In genomic region chr10:122509323-122509722, GRCh38 we compare ENCODE assay signal across 21 cellular contexts. TPM values are rescaled to one million over a fixed set of nuclear protein-coding genes. Genes with fewer than 3 reads are reported as not detected.
DNase-seq lines count a peak whose midpoint lies in the region; ATAC-seq and TF ChIP-seq lines count a peak whose summit lies in the region.
"Had no signal": no experiment of that assay in that cellular context is flagged by ENCODE, and none has a peak within 500 bp of the region (broad histone marks: within the 10 kb centered on the region; RNA-seq: fewer than 3 reads in every experiment).

No MANE protein-coding gene starts in this region.

- H3K4me3 ChIP-seq in RWPE2 (ENCODE audit: severe bottlenecking) (no peak overlapping the region), neural progenitor cell (no peak overlapping the region)
- H3K4me3 ChIP-seq: HAP-1 had no signal

- H3K36me3 Mint-ChIP-seq in neural progenitor cell: no peaks in the 10 kb centered on the region
- H3K36me3 Mint-ChIP-seq: CD8-positive, alpha-beta memory T cell had no signal

- H3F3A ChIP-seq in neural progenitor cell (ENCODE audit: low read depth): no peaks in the 10 kb centered on the region

- H3K4me3 Mint-ChIP-seq in neural progenitor cell: no peak overlapping the region

- H3K4me1 Mint-ChIP-seq in neural progenitor cell: peaks cover 20% of the 10 kb centered on the region

- H3K36me3 ChIP-seq in RWPE2 (ENCODE audit: low read depth) (peaks cover 17% of the 10 kb centered on the region), neural progenitor cell (no peaks in the 10 kb centered on the region)
- H3K36me3 ChIP-seq: HAP-1 had no signal

- DNase-seq in RWPE2 (ENCODE audit: low spot score) (no peak), foreskin keratinocyte (no peak), neural progenitor cell (ENCODE audit: low spot score) (no peak), cerebellar cortex (ENCODE audit: low spot score) (no peak), mucosa of gallbladder (ENCODE audit: low spot score) (no peak), NCI-H1048 (lab: John Stamatoyannopoulos, UW) (no peak)
- DNase-seq: ACHN; C1 segment of cervical spinal cord; CD8-positive, alpha-beta memory T cell; DMS79; NCI-H1105; NCI-H1694; NCI-H2081 treated with DMSO at 0.1 percent for 48 hours; NCI-H510A; NCI-H774; SHP77 treated with DMSO at 0.1 percent for 48 hours; SK-N-SH had no signal

- no peak overlapping the region for H3K4me2 ChIP-seq in neural progenitor cell
- H3K4me2 ChIP-seq: SK-N-SH had no signal

- H3K27ac ChIP-seq in RWPE2 (ENCODE audit: poor library complexity, severe bottlenecking) (peak overlapping the region; percentile 81), foreskin keratinocyte (peak overlapping the region; percentile 53), neural progenitor cell (no peak overlapping the region)

- no peak for TF ChIP-seq CTCF in RWPE2 (IDR thresholded peaks at IDR 0.05; ENCODE audit: poor library complexity, severe bottlenecking)
- no peak for TF ChIP-seq CTCF in foreskin keratinocyte (conservative IDR thresholded peaks at IDR 0.05)
- no peak for TF ChIP-seq CTCF in neural progenitor cell (IDR thresholded peaks at IDR 0.05)

- peaks cover 7% of the 10 kb centered on the region for H3K27me3 Mint-ChIP-seq in neural progenitor cell (ENCODE audit: insufficient read depth, low read depth)

- no peak overlapping the region for H2AFZ ChIP-seq in neural progenitor cell (replicated peaks)

- H3K9me3 Mint-ChIP-seq in neural progenitor cell: no peaks in the 10 kb centered on the region
- H3K9me3 Mint-ChIP-seq: CD8-positive, alpha-beta memory T cell had no signal

- H3K4me1 ChIP-seq in RWPE2 (ENCODE audit: insufficient read depth, poor library complexity, severe bottlenecking) (peaks cover 20% of the 10 kb centered on the region), foreskin keratinocyte (peaks cover 7% of the 10 kb centered on the region), neural progenitor cell (no peaks in the 10 kb centered on the region)
- H3K4me1 ChIP-seq: HAP-1 had no signal

- ATAC-seq in RWPE2 (ENCODE audit: low read depth) (no peak), foreskin keratinocyte (no peak), HG03280 (IDR thresholded peaks at IDR 0.05; ENCODE audit: unreplicated experiment) (no peak)

- no peak overlapping the region for H3K9ac ChIP-seq in neural progenitor cell
- H3K9ac ChIP-seq: SK-N-SH had no signal

- no peaks in the 10 kb centered on the region for H3K27me3 ChIP-seq in RWPE2 (ENCODE audit: insufficient read depth, poor library complexity, severe bottlenecking)
- no peaks in the 10 kb centered on the region for H3K27me3 ChIP-seq in foreskin keratinocyte
- H3K27me3 ChIP-seq in neural progenitor cell: no peaks in the 10 kb centered on the region

- no peaks in the 10 kb centered on the region for H4K20me1 ChIP-seq in neural progenitor cell (ENCODE audit: low read depth)

- H3K79me2 ChIP-seq in neural progenitor cell (ENCODE audit: low read depth): no peaks in the 10 kb centered on the region

- H3K27ac Mint-ChIP-seq in neural progenitor cell: peak overlapping the region; percentile 67

- H3K9me3 ChIP-seq in RWPE2 (ENCODE audit: severe bottlenecking) (no peaks in the 10 kb centered on the region), neural progenitor cell (ENCODE audit: low read depth) (no peaks in the 10 kb centered on the region)
- H3K9me3 ChIP-seq: HAP-1, SK-N-SH had no signal

RNA-seq across cellular contexts. Expression of gene HTRA1, which starts 48.0 kb away (rescaled TPM):
- total RNA-seq in foreskin keratinocyte (375 and 388 TPM in 2 replicates), neural progenitor cell (ENCODE audit: low replicate concordance) (12.2 and 17.0 TPM in 2 replicates), mucosa of gallbladder (141 TPM)
- polyA plus RNA-seq in foreskin keratinocyte: 396 and 403 TPM in 2 replicates
- total RNA-seq: OCI-LY7 had no signal

RNA-seq across cellular contexts. Expression of gene DMBT1, which starts 51.2 kb away (rescaled TPM):
- total RNA-seq in foreskin keratinocyte (0.04 and 0.07 TPM in 2 replicates), neural progenitor cell (ENCODE audit: low replicate concordance) (not detected in 2 replicates), mucosa of gallbladder (5.4 TPM)
- 0.02 and 0.03 TPM in 2 replicates for polyA plus RNA-seq in foreskin keratinocyte
- total RNA-seq: CD8-positive, alpha-beta memory T cell; OCI-LY7 had no signal
- polyA plus RNA-seq: CD8-positive, alpha-beta memory T cell; SK-N-SH had no signal

RNA-seq across cellular contexts. Expression of gene ARMS2, which starts 54.9 kb away (rescaled TPM):
- total RNA-seq in foreskin keratinocyte (not detected in 2 replicates), neural progenitor cell (ENCODE audit: low replicate concordance) (not detected in 2 replicates), mucosa of gallbladder (not detected)
- polyA plus RNA-seq in foreskin keratinocyte: not detected in 2 replicates
- total RNA-seq: CD8-positive, alpha-beta memory T cell; LHCN-M2; OCI-LY7 had no signal
- polyA plus RNA-seq: CD8-positive, alpha-beta memory T cell; SK-N-SH had no signal
